Comparison of ENCODE assay signal across 14 cellular contexts in the genomic region with DNA sequence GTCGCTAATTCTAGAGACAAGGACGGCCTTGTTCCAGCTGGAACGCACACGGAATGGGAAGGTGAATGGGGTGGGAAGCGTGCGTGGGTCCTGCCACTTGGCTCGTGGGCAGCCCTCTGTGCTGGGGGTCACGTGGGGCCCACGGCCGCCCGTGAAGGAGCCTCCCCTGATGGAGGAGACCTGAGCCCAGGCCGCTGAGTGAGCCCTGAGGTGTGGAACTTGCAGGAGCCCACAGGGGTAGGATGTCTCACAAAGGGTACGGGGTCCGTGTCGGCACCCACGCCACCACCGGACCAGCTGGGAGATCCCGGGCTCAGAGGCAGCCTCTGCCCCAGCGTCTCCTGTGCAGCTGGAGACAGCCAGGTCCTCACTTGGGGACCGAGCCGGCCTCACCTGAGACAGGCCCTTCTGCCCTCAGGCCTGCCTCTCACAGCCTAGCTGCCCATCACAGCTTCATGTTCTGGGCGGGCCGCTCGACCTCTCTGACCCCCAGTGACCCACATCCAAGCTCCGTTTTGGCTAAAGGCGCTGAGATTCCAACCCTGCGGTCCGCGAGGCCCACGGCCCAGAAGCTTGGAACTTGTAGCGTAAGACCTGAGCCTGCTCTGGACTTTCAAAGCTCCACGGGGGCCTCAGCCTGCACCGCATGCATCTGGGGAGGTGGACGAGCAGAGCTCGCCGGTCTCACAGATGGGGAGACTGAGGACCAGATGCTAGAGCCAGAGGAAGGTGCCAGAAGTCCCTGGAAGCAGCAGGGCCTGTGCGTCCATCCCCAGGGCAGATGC.
DNase-seq lines count a peak whose midpoint lies in the region; ATAC-seq and TF ChIP-seq lines count a peak whose summit lies in the region.
"Had no signal": no experiment of that assay in that cellular context is flagged by ENCODE, and none has a peak within 500 bp of the region (broad histone marks: within the 10 kb centered on the region; RNA-seq: fewer than 3 reads in every experiment).

No MANE protein-coding gene starts in this region.

- H3K36me3 Mint-ChIP-seq in activated naive CD8-positive, alpha-beta T cell treated with anti-CD3 and anti-CD28 coated beads, Interleukin-2, amount 10 ng/mL, durations not matched to agents 7 days and 5 days, result no peaks in the 10 kb centered on the region
- no peaks in the 10 kb centered on the region for H3K36me3 Mint-ChIP-seq in activated naive CD8-positive, alpha-beta T cell treated with anti-CD3 and anti-CD28 coated beads, Interleukin-2, amount 50 U/mL, for 24 hours (ENCODE audit: low read depth)
- H3K36me3 Mint-ChIP-seq in type B pancreatic cell (no peaks in the 10 kb centered on the region), nephron progenitor cell (ENCODE audit: low read depth) (no peaks in the 10 kb centered on the region)
- no peaks in the 10 kb centered on the region for H3K36me3 Mint-ChIP-seq in activated CD4-positive, alpha-beta T cell treated with anti-CD3 and anti-CD28 coated beads, Interleukin-2, amount 10 ng/mL, durations not matched to agents 24 days and 14 days (ENCODE audit: low read depth)
- H3K36me3 Mint-ChIP-seq: CD8-positive, alpha-beta memory T cell; stimulated activated naive B cell treated with anti-CD40 and anti-IgM and Interleukin-4, amounts not matched to agents 10 μg/mL and 1 μg/mL and 100 μg/mL, for 72 hours had no signal

- H3K9me3 ChIP-seq in MG63, result no peaks in the 10 kb centered on the region

- H3K4me3 Mint-ChIP-seq in activated naive CD8-positive, alpha-beta T cell treated with anti-CD3 and anti-CD28 coated beads, Interleukin-2, amount 10 ng/mL, durations not matched to agents 7 days and 5 days, result no peak overlapping the region
- no peak overlapping the region for H3K4me3 Mint-ChIP-seq in activated naive CD8-positive, alpha-beta T cell treated with anti-CD3 and anti-CD28 coated beads, Interleukin-2, amount 50 U/mL, for 24 hours
- H3K4me3 Mint-ChIP-seq in type B pancreatic cell (no peak overlapping the region), nephron progenitor cell (no peak overlapping the region)
- H3K4me3 Mint-ChIP-seq in activated CD4-positive, alpha-beta T cell treated with anti-CD3 and anti-CD28 coated beads, Interleukin-2, amount 10 ng/mL, durations not matched to agents 24 days and 14 days, result no peak overlapping the region
- H3K4me3 Mint-ChIP-seq: CD8-positive, alpha-beta memory T cell; stimulated activated naive B cell treated with anti-CD40 and anti-IgM and Interleukin-4, amounts not matched to agents 10 μg/mL and 1 μg/mL and 100 μg/mL, for 72 hours had no signal

- CTCF ChIA-PET in RWPE1 (lab: Yijun Ruan, JAX), result no interaction called here

- no peak for ATAC-seq in activated naive CD8-positive, alpha-beta T cell treated with anti-CD3 and anti-CD28 coated beads, Interleukin-2, amount 10 ng/mL, durations not matched to agents 7 days and 5 days (ENCODE audit: low read depth)
- ATAC-seq in activated naive CD8-positive, alpha-beta T cell treated with anti-CD3 and anti-CD28 coated beads, Interleukin-2, amount 50 U/mL, for 24 hours, result no peak
- no peak for ATAC-seq in left lobe of liver
- ATAC-seq: stimulated activated naive B cell treated with anti-CD40 and anti-IgM and Interleukin-4, amounts not matched to agents 10 μg/mL and 1 μg/mL and 100 μg/mL, for 72 hours had no signal

- peak; percentile 24 for DNase-seq in activated naive CD8-positive, alpha-beta T cell treated with anti-CD3 and anti-CD28 coated beads, Interleukin-2, amount 10 ng/mL, durations not matched to agents 7 days and 5 days
- no peak for DNase-seq in activated naive CD8-positive, alpha-beta T cell treated with anti-CD3 and anti-CD28 coated beads, Interleukin-2, amount 50 U/mL, for 24 hours
- no peak for DNase-seq in RWPE1 (ENCODE audit: low spot score)
- DNase-seq in left lobe of liver (ENCODE audit: low spot score), result peak; percentile 37
- peak; percentile 67 for DNase-seq in type B pancreatic cell (ENCODE audit: extremely low spot score, unreplicated experiment)
- no peak for DNase-seq in nephron progenitor cell
- no peak for DNase-seq in MG63
- DNase-seq in activated CD4-positive, alpha-beta T cell treated with anti-CD3 and anti-CD28 coated beads, Interleukin-2, amount 10 ng/mL, durations not matched to agents 24 days and 14 days, result no peak
- DNase-seq: activated CD4-positive, alpha-beta T cell treated with anti-CD3 and anti-CD28 coated beads, Interleukin-2, amount 50 U/mL, for 48 hours; HCEC 1CT; NCI-H1417; stimulated activated naive B cell treated with anti-CD40 and anti-IgM and Interleukin-4, amounts not matched to agents 10 μg/mL and 1 μg/mL and 100 μg/mL, for 72 hours had no signal

- no peak overlapping the region for H3K27ac Mint-ChIP-seq in activated naive CD8-positive, alpha-beta T cell treated with anti-CD3 and anti-CD28 coated beads, Interleukin-2, amount 10 ng/mL, durations not matched to agents 7 days and 5 days
- H3K27ac Mint-ChIP-seq in activated naive CD8-positive, alpha-beta T cell treated with anti-CD3 and anti-CD28 coated beads, Interleukin-2, amount 50 U/mL, for 24 hours, result no peak overlapping the region
- H3K27ac Mint-ChIP-seq in type B pancreatic cell (no peak overlapping the region), nephron progenitor cell (no peak overlapping the region)
- no peak overlapping the region for H3K27ac Mint-ChIP-seq in activated CD4-positive, alpha-beta T cell treated with anti-CD3 and anti-CD28 coated beads, Interleukin-2, amount 10 ng/mL, durations not matched to agents 24 days and 14 days
- H3K27ac Mint-ChIP-seq: stimulated activated naive B cell treated with anti-CD40 and anti-IgM and Interleukin-4, amounts not matched to agents 10 μg/mL and 1 μg/mL and 100 μg/mL, for 72 hours had no signal

- H3K27me3 ChIP-seq in MG63, result no peaks in the 10 kb centered on the region

- no peak for TF ChIP-seq CTCF in RWPE1 (conservative IDR thresholded peaks at IDR 0.05; ENCODE audit: low read depth)
- no peak for TF ChIP-seq CTCF in type B pancreatic cell (conservative IDR thresholded peaks at IDR 0.05)
- no peak for TF ChIP-seq CTCF in nephron progenitor cell (IDR thresholded peaks at IDR 0.05)

- no peaks in the 10 kb centered on the region for H3K9me3 Mint-ChIP-seq in activated naive CD8-positive, alpha-beta T cell treated with anti-CD3 and anti-CD28 coated beads, Interleukin-2, amount 10 ng/mL, durations not matched to agents 7 days and 5 days
- no peaks in the 10 kb centered on the region for H3K9me3 Mint-ChIP-seq in activated naive CD8-positive, alpha-beta T cell treated with anti-CD3 and anti-CD28 coated beads, Interleukin-2, amount 50 U/mL, for 24 hours
- H3K9me3 Mint-ChIP-seq in type B pancreatic cell, result no peaks in the 10 kb centered on the region
- no peaks in the 10 kb centered on the region for H3K9me3 Mint-ChIP-seq in nephron progenitor cell
- no peaks in the 10 kb centered on the region for H3K9me3 Mint-ChIP-seq in activated CD4-positive, alpha-beta T cell treated with anti-CD3 and anti-CD28 coated beads, Interleukin-2, amount 10 ng/mL, durations not matched to agents 24 days and 14 days
- H3K9me3 Mint-ChIP-seq: CD8-positive, alpha-beta memory T cell; stimulated activated naive B cell treated with anti-CD40 and anti-IgM and Interleukin-4, amounts not matched to agents 10 μg/mL and 1 μg/mL and 100 μg/mL, for 72 hours had no signal

- H3K36me3 ChIP-seq in MG63, result no peaks in the 10 kb centered on the region

- peaks cover 2% of the 10 kb centered on the region for H3K27me3 Mint-ChIP-seq in activated naive CD8-positive, alpha-beta T cell treated with anti-CD3 and anti-CD28 coated beads, Interleukin-2, amount 10 ng/mL, durations not matched to agents 7 days and 5 days
- no peaks in the 10 kb centered on the region for H3K27me3 Mint-ChIP-seq in activated naive CD8-positive, alpha-beta T cell treated with anti-CD3 and anti-CD28 coated beads, Interleukin-2, amount 50 U/mL, for 24 hours
- H3K27me3 Mint-ChIP-seq in type B pancreatic cell (peaks cover 9% of the 10 kb centered on the region), nephron progenitor cell (ENCODE audit: low read depth, poor library complexity) (peaks cover 9% of the 10 kb centered on the region)
- H3K27me3 Mint-ChIP-seq in activated CD4-positive, alpha-beta T cell treated with anti-CD3 and anti-CD28 coated beads, Interleukin-2, amount 10 ng/mL, durations not matched to agents 24 days and 14 days, result no peaks in the 10 kb centered on the region

- H3K4me3 ChIP-seq in MG63, result no peak overlapping the region

- no peaks in the 10 kb centered on the region for H3K4me1 Mint-ChIP-seq in activated naive CD8-positive, alpha-beta T cell treated with anti-CD3 and anti-CD28 coated beads, Interleukin-2, amount 10 ng/mL, durations not matched to agents 7 days and 5 days
- H3K4me1 Mint-ChIP-seq in activated naive CD8-positive, alpha-beta T cell treated with anti-CD3 and anti-CD28 coated beads, Interleukin-2, amount 50 U/mL, for 24 hours, result peaks cover 1% of the 10 kb centered on the region
- H3K4me1 Mint-ChIP-seq in type B pancreatic cell (ENCODE audit: unreplicated experiment) (peaks cover 14% of the 10 kb centered on the region), nephron progenitor cell (peaks cover 42% of the 10 kb centered on the region)
- no peaks in the 10 kb centered on the region for H3K4me1 Mint-ChIP-seq in activated CD4-positive, alpha-beta T cell treated with anti-CD3 and anti-CD28 coated beads, Interleukin-2, amount 10 ng/mL, durations not matched to agents 24 days and 14 days
- H3K4me1 Mint-ChIP-seq: CD8-positive, alpha-beta memory T cell had no signal

- peak overlapping the region; percentile 71 for H3K27ac ChIP-seq in RWPE1
- H3K27ac ChIP-seq: epithelial cell of prostate had no signal

- POLR2A ChIA-PET in activated naive CD8-positive, alpha-beta T cell treated with anti-CD3 and anti-CD28 coated beads, Interleukin-2, amount 10 ng/mL, durations not matched to agents 7 days and 5 days (lab: Charles Lee), result no interaction called here
- POLR2A ChIA-PET in RWPE1 (lab: Yijun Ruan, JAX; ENCODE audit: low non-redundant PET), result no interaction called here

- intact Hi-C loops in activated CD4-positive, alpha-beta T cell treated with anti-CD3 and anti-CD28 coated beads, Interleukin-2, amount 10 ng/mL, durations not matched to agents 24 days and 14 days (cut with micrococcal nuclease), result no loop called here

Comparison
In these comparisons a context has a peak if more than half of its experiments do, and no peak if none do; other contexts are left out.
1. DNase-seq: peak in activated naive CD8-positive, alpha-beta T cell treated with anti-CD3 and anti-CD28 coated beads, Interleukin-2, amount 10 ng/mL, durations not matched to agents 7 days and 5 days (single experiment), left lobe of liver (single experiment) and type B pancreatic cell (single experiment); none in activated naive CD8-positive, alpha-beta T cell treated with anti-CD3 and anti-CD28 coated beads, Interleukin-2, amount 50 U/mL, for 24 hours (single experiment), RWPE1 (single experiment), nephron progenitor cell (single experiment), MG63 (single experiment) and activated CD4-positive, alpha-beta T cell treated with anti-CD3 and anti-CD28 coated beads, Interleukin-2, amount 10 ng/mL, durations not matched to agents 24 days and 14 days (single experiment).